Comparison of ENCODE assay signal across 21 cellular contexts in genomic region chr22:50704510-50705218, GRCh38. TPM values are rescaled to one million over a fixed set of nuclear protein-coding genes. Genes with fewer than 3 reads are reported as not detected.
DNase-seq lines count a peak whose midpoint lies in the region; ATAC-seq, FAIRE-seq and TF ChIP-seq lines count a peak whose summit lies in the region.
"Had no signal": no experiment of that assay in that cellular context is flagged by ENCODE, and none has a peak within 500 bp of the region (broad histone marks: within the 10 kb centered on the region; RNA-seq: fewer than 3 reads in every experiment).

No MANE protein-coding gene starts in this region.

- H3K27me3 ChIP-seq in AG04450 (ENCODE audit: control insufficient read depth, insufficient read depth, low read length) (no peaks in the 10 kb centered on the region), astrocyte (ENCODE audit: insufficient read depth, low read length) (no peaks in the 10 kb centered on the region), neural progenitor cell (no peaks in the 10 kb centered on the region), Karpas-422 (ENCODE audit: low read length) (no peaks in the 10 kb centered on the region), prostate gland (replicated peaks; ENCODE audit: insufficient read depth) (no peaks in the 10 kb centered on the region)
- H3K27me3 ChIP-seq: ascending aorta had no signal

- ATAC-seq in HG02571 (IDR thresholded peaks at IDR 0.05; ENCODE audit: unreplicated experiment): no peak
- ATAC-seq: naive thymus-derived CD4-positive, alpha-beta T cell had no signal

- TF ChIP-seq POLR2A in prostate gland (IDR thresholded peaks at IDR 0.05): no peak

- H3K79me2 ChIP-seq in astrocyte (ENCODE audit: insufficient read depth, low read length) (no peaks in the 10 kb centered on the region), neural progenitor cell (ENCODE audit: low read depth) (no peaks in the 10 kb centered on the region), Karpas-422 (ENCODE audit: low read length) (no peaks in the 10 kb centered on the region)

- H3K4me3 Mint-ChIP-seq in astrocyte (ENCODE audit: unreplicated experiment): no peak overlapping the region
- peak overlapping the region; percentile 73 for H3K4me3 Mint-ChIP-seq in neural progenitor cell
- H3K4me3 Mint-ChIP-seq: activated CD4-positive, alpha-beta T cell treated with anti-CD3 and anti-CD28 coated beads, Interleukin-2, amount 10 ng/mL, durations not matched to agents 24 days and 14 days; CD4-positive, CD25-positive, alpha-beta regulatory T cell; naive thymus-derived CD4-positive, alpha-beta T cell; stimulated activated naive CD8-positive, alpha-beta T cell treated with anti-CD3 and anti-CD28 coated beads, Interleukin-15, Interleukin-2, amounts not matched to agents 100 ng/mL and 50 ng/mL, for 24 hours had no signal

- peaks cover 13% of the 10 kb centered on the region for H4K20me1 ChIP-seq in astrocyte (ENCODE audit: insufficient read depth, low read length)
- H4K20me1 ChIP-seq in neural progenitor cell (ENCODE audit: low read depth): peaks cover 10% of the 10 kb centered on the region
- H4K20me1 ChIP-seq in Karpas-422 (ENCODE audit: insufficient read depth, low read depth, low read length): no peaks in the 10 kb centered on the region

- intact Hi-C loops in cardiac septum (cut with DNase I): loop anchor here (5.0 kb wide), 1 partner anchor 77 kb away; the partner anchor contains the start of gene ARSA
- intact Hi-C loops in prostate gland (cut with DNase I): no loop called here

- H3K9ac ChIP-seq in astrocyte (ENCODE audit: low read length) (peak overlapping the region; percentile 20), neural progenitor cell (no peak overlapping the region), Karpas-422 (ENCODE audit: low read length) (no peak overlapping the region)

- H3K27ac Mint-ChIP-seq in astrocyte (ENCODE audit: unreplicated experiment): no peak overlapping the region
- H3K27ac Mint-ChIP-seq in neural progenitor cell: peak overlapping the region; percentile 50
- H3K27ac Mint-ChIP-seq: CD4-positive, CD25-positive, alpha-beta regulatory T cell; naive thymus-derived CD4-positive, alpha-beta T cell; stimulated activated naive CD8-positive, alpha-beta T cell treated with anti-CD3 and anti-CD28 coated beads, Interleukin-15, Interleukin-2, amounts not matched to agents 100 ng/mL and 50 ng/mL, for 24 hours had no signal

- H3F3A ChIP-seq in neural progenitor cell (ENCODE audit: low read depth): peaks cover 10% of the 10 kb centered on the region

- H3K36me3 ChIP-seq in astrocyte (ENCODE audit: insufficient read depth, low read length): no peaks in the 10 kb centered on the region
- H3K36me3 ChIP-seq in neural progenitor cell: no peaks in the 10 kb centered on the region
- no peaks in the 10 kb centered on the region for H3K36me3 ChIP-seq in Karpas-422 (ENCODE audit: insufficient read depth, low read length)
- H3K36me3 ChIP-seq in prostate gland: no peaks in the 10 kb centered on the region
- H3K36me3 ChIP-seq: ascending aorta had no signal

- WGBS in prostate gland: 87% methylated on average over 37 of the region's 37 CpGs

- H2AFZ ChIP-seq in astrocyte (ENCODE audit: low read depth, low read length) (peak overlapping the region; percentile 73), neural progenitor cell (replicated peaks) (no peak overlapping the region), Karpas-422 (ENCODE audit: low read length) (no peak overlapping the region)

- peaks cover 9% of the 10 kb centered on the region for H3K36me3 Mint-ChIP-seq in astrocyte (ENCODE audit: low read depth, unreplicated experiment)
- H3K36me3 Mint-ChIP-seq in neural progenitor cell: peaks cover 25% of the 10 kb centered on the region
- H3K36me3 Mint-ChIP-seq: CD4-positive, CD25-positive, alpha-beta regulatory T cell; naive thymus-derived CD4-positive, alpha-beta T cell had no signal

- H3K4me3 ChIP-seq in AG04450 (ENCODE audit: low read depth, low read length) (peak overlapping the region; percentile 38; the same call in 1 of the 2 replicates), astrocyte (ENCODE audit: insufficient read depth, low read depth, low read length) (no peak overlapping the region), neural progenitor cell (no peak overlapping the region), Karpas-422 (ENCODE audit: low read length) (no peak overlapping the region), prostate gland (no peak overlapping the region)
- H3K4me3 ChIP-seq: ascending aorta, coronary artery, lung had no signal

- H3K27me3 Mint-ChIP-seq in astrocyte (ENCODE audit: low read depth, unreplicated experiment): peaks cover 9% of the 10 kb centered on the region
- peaks cover 10% of the 10 kb centered on the region for H3K27me3 Mint-ChIP-seq in neural progenitor cell (ENCODE audit: insufficient read depth, low read depth)
- H3K27me3 Mint-ChIP-seq: CD4-positive, CD25-positive, alpha-beta regulatory T cell; stimulated activated naive CD8-positive, alpha-beta T cell treated with anti-CD3 and anti-CD28 coated beads, Interleukin-15, Interleukin-2, amounts not matched to agents 100 ng/mL and 50 ng/mL, for 24 hours had no signal

- no peak for TF ChIP-seq CTCF in AG04450 (IDR thresholded peaks at IDR 0.05; ENCODE audit: low read depth, low read length)
- no peak for TF ChIP-seq CTCF in astrocyte (IDR thresholded peaks at IDR 0.05; ENCODE audit: insufficient read depth, low read depth, low read length)
- no peak for TF ChIP-seq CTCF in neural progenitor cell (IDR thresholded peaks at IDR 0.05)
- TF ChIP-seq CTCF in prostate gland (IDR thresholded peaks at IDR 0.05): no peak

- H3K4me1 Mint-ChIP-seq in astrocyte (ENCODE audit: low read depth, unreplicated experiment) (peaks cover 13% of the 10 kb centered on the region), neural progenitor cell (peaks cover 35% of the 10 kb centered on the region)

- peaks cover 3% of the 10 kb centered on the region for H3K9me3 Mint-ChIP-seq in astrocyte (ENCODE audit: unreplicated experiment)
- no peaks in the 10 kb centered on the region for H3K9me3 Mint-ChIP-seq in neural progenitor cell
- H3K9me3 Mint-ChIP-seq: activated CD4-positive, alpha-beta T cell treated with anti-CD3 and anti-CD28 coated beads, Interleukin-2, amount 10 ng/mL, durations not matched to agents 24 days and 14 days; CD4-positive, CD25-positive, alpha-beta regulatory T cell; stimulated activated naive CD8-positive, alpha-beta T cell treated with anti-CD3 and anti-CD28 coated beads, Interleukin-15, Interleukin-2, amounts not matched to agents 100 ng/mL and 50 ng/mL, for 24 hours had no signal

- H3K27ac ChIP-seq in AG04450 (ENCODE audit: low read depth, low read length): no peak overlapping the region
- no peak overlapping the region for H3K27ac ChIP-seq in astrocyte (ENCODE audit: low read depth, low read length)
- no peak overlapping the region for H3K27ac ChIP-seq in neural progenitor cell
- H3K27ac ChIP-seq in Karpas-422 (ENCODE audit: low read length): no peak overlapping the region
- H3K27ac ChIP-seq in prostate gland: no peak overlapping the region
- H3K27ac ChIP-seq: ascending aorta, coronary artery had no signal

- H3K9me2 ChIP-seq in Karpas-422 (replicated peaks; ENCODE audit: insufficient read depth, low read length): no peaks in the 10 kb centered on the region

- H3K4me2 ChIP-seq in astrocyte (ENCODE audit: low read length): peak overlapping the region; percentile 78
- peak overlapping the region; percentile 78 for H3K4me2 ChIP-seq in neural progenitor cell
- H3K4me2 ChIP-seq in Karpas-422 (ENCODE audit: low read depth, low read length, poor library complexity, severe bottlenecking): no peak overlapping the region

- no peak for DNase-seq in AG04450 (ENCODE audit: low read depth, low spot score)
- DNase-seq in astrocyte (ENCODE audit: low read depth): no peak
- DNase-seq in cardiac septum (ENCODE audit: low spot score): peak; percentile 71
- DNase-seq in neural progenitor cell (ENCODE audit: low spot score): no peak
- no peak for DNase-seq in Karpas-422
- no peak for DNase-seq in prostate gland (ENCODE audit: low spot score)
- DNase-seq in activated gamma-delta T cell treated with Interleukin-2 at 50 U/mL for 16 hours: no peak
- DNase-seq: ACHN; activated CD4-positive, alpha-beta T cell treated with anti-CD3 and anti-CD28 coated beads, Interleukin-2, amount 10 ng/mL, durations not matched to agents 24 days and 14 days; activated naive CD4-positive, alpha-beta T cell treated with Interleukin-2 at 50 U/mL for 16 hours; CD4-positive, CD25-positive, alpha-beta regulatory T cell; naive thymus-derived CD4-positive, alpha-beta T cell; stimulated activated CD4-positive, alpha-beta T cell treated with anti-CD3 and anti-CD28 coated beads, Interleukin-1b, Interleukin-23, amount 100 ng/mL, for 48 hours had no signal

- H3K4me1 ChIP-seq in astrocyte (ENCODE audit: insufficient read depth, low read length): peaks cover 5% of the 10 kb centered on the region
- peaks cover 16% of the 10 kb centered on the region for H3K4me1 ChIP-seq in neural progenitor cell
- H3K4me1 ChIP-seq in Karpas-422 (ENCODE audit: low read length): no peaks in the 10 kb centered on the region
- H3K4me1 ChIP-seq in prostate gland (replicated peaks): no peaks in the 10 kb centered on the region
- H3K4me1 ChIP-seq: ascending aorta had no signal

- POLR2A ChIA-PET in AG04450 (lab: Yijun Ruan, JAX): no interaction called here

- CTCF ChIA-PET in AG04450 (lab: Charles Lee): no interaction called here

- no peak for FAIRE-seq in astrocyte (lab: Jason Lieb, UNC)

- H3K9me3 ChIP-seq in AG04450 (ENCODE audit: control insufficient read depth, insufficient read depth, low read length): no peaks in the 10 kb centered on the region; the same call in 1 of the 2 replicates
- H3K9me3 ChIP-seq in astrocyte (ENCODE audit: insufficient read depth, low read depth, low read length): no peaks in the 10 kb centered on the region
- H3K9me3 ChIP-seq in neural progenitor cell (ENCODE audit: low read depth): no peaks in the 10 kb centered on the region
- no peaks in the 10 kb centered on the region for H3K9me3 ChIP-seq in Karpas-422 (ENCODE audit: low read length)
- no peaks in the 10 kb centered on the region for H3K9me3 ChIP-seq in prostate gland
- H3K9me3 ChIP-seq: ascending aorta had no signal

RNA-seq across cellular contexts. Expression of gene SHANK3, which starts 32.0 kb away (rescaled TPM):
- 0.47 and 0.63 TPM in 2 replicates for polyA plus RNA-seq in AG04450 (2011; rRNA removed)
- 0.28 and 0.35 TPM in 2 replicates for polyA minus RNA-seq in AG04450 (2011; rRNA and poly(A)+ RNA removed)
- total RNA-seq in astrocyte (10.1 and 10.6 TPM in 2 replicates), cardiac septum (25.9 TPM), neural progenitor cell (ENCODE audit: low replicate concordance) (0.65 and 3.6 TPM in 2 replicates), prostate gland (10 to 100 TPM in 1 of 2 donors, 1 to 10 TPM in 1; 9.1 to 18.3 TPM)
- total RNA-seq in Karpas-422 (2014; rRNA removed; shearing (Covaris generic); ENCODE audit: low replicate concordance): 0.04 TPM in 1 of 2 replicates, not detected in the other
- polyA plus RNA-seq: CD4-positive, CD25-positive, alpha-beta regulatory T cell; naive thymus-derived CD4-positive, alpha-beta T cell had no signal

RNA-seq across cellular contexts. Expression of gene ACR, which starts 33.3 kb away (rescaled TPM):
- polyA plus RNA-seq in AG04450 (2011; rRNA removed): not detected in 2 replicates
- not detected in 2 replicates for polyA minus RNA-seq in AG04450 (2011; rRNA and poly(A)+ RNA removed)
- not detected in 2 replicates for total RNA-seq in astrocyte
- total RNA-seq in cardiac septum: 0.40 TPM
- total RNA-seq in neural progenitor cell (ENCODE audit: low replicate concordance): not detected in 2 replicates
- not detected in 2 replicates for total RNA-seq in Karpas-422 (2014; rRNA removed; shearing (Covaris generic); ENCODE audit: low replicate concordance)
- total RNA-seq in prostate gland: 10 to 100 TPM in 1 of 2 donors, not detected in 1; 13.1 TPM
- total RNA-seq: activated CD4-positive, alpha-beta T cell treated with anti-CD3 and anti-CD28 coated beads, Interleukin-2, amount 10 ng/mL, durations not matched to agents 24 days and 14 days; ascending aorta; CD4-positive, CD25-positive, alpha-beta regulatory T cell; epithelial cell of proximal tubule; naive thymus-derived CD4-positive, alpha-beta T cell; NCI-H460; urinary bladder had no signal
- polyA plus RNA-seq: CD4-positive, CD25-positive, alpha-beta regulatory T cell; naive thymus-derived CD4-positive, alpha-beta T cell had no signal
